Comparison of ENCODE assay signal across 11 cellular contexts in genomic region chr14:37474191-37474590, GRCh38.
"Had no signal": no experiment of that assay in that cellular context is flagged by ENCODE, and none has a peak within 500 bp of the region (broad histone marks: within the 10 kb centered on the region; RNA-seq: fewer than 3 reads in every experiment).

No MANE protein-coding gene starts in this region.

- H2AFZ ChIP-seq: GM23248, GM23338 had no signal

- H3K9me3 ChIP-seq: HAP-1 had no signal

- DNase-seq: GM23248, GOT3, H7, H9, HCEC 1CT, HFFc6 had no signal

- FAIRE-seq: H1, H54 had no signal

- H3K4me2 ChIP-seq: GM23338 had no signal

- ATAC-seq: GM23338, HCT116 had no signal

- H3K27ac ChIP-seq: GM23248 had no signal

- H3K4me3 ChIP-seq: GM23248, GM23338, HAP-1 had no signal

- H3K36me3 ChIP-seq: HAP-1 had no signal

- H3K9ac ChIP-seq: GM23248 had no signal

- H3K4me1 ChIP-seq: HAP-1 had no signal
